8 cellular contexts compared by ENCODE assay signal in genomic region chr19:14383898-14384669, GRCh38. TPM values are rescaled to one million over a fixed set of nuclear protein-coding genes. Genes with fewer than 3 reads are reported as not detected.
DNase-seq lines count a peak whose midpoint lies in the region; FAIRE-seq and TF ChIP-seq lines count a peak whose summit lies in the region.

No MANE protein-coding gene starts in this region.

- no peak for FAIRE-seq in bronchial epithelial cell (lab: Jason Lieb, UNC)

- H3K36me3 ChIP-seq in H7 (replicated peaks; ENCODE audit: control insufficient read depth, insufficient read depth, low read length) (no peaks in the 10 kb centered on the region), bronchial epithelial cell (ENCODE audit: control insufficient read depth, insufficient read depth, low read length) (no peaks in the 10 kb centered on the region), mucosa of stomach (ENCODE audit: control insufficient read depth, insufficient read depth, low read length) (no peaks in the 10 kb centered on the region), urinary bladder (ENCODE audit: insufficient read depth) (no peaks in the 10 kb centered on the region)

- no peak for TF ChIP-seq CTCF in bronchial epithelial cell (IDR thresholded peaks at IDR 0.05; ENCODE audit: insufficient read depth, low read length, severe bottlenecking)

- H3K9ac ChIP-seq in mucosa of stomach (ENCODE audit: low read length): peak overlapping the region; percentile 68

- H3K4me3 ChIP-seq in H7 (ENCODE audit: insufficient read depth, low read depth, low read length): no peak overlapping the region
- H3K4me3 ChIP-seq in bronchial epithelial cell (ENCODE audit: low read depth, low read length): no peak overlapping the region
- peak overlapping the region; percentile 26 for H3K4me3 ChIP-seq in mucosa of stomach (ENCODE audit: low read length)
- peak overlapping the region; percentile 19 for H3K4me3 ChIP-seq in urinary bladder (ENCODE audit: low read depth, low read length)

- no peaks in the 10 kb centered on the region for H3K9me3 ChIP-seq in mucosa of stomach (ENCODE audit: control insufficient read depth, low read length)

- H3K27me3 ChIP-seq in H7 (ENCODE audit: control insufficient read depth, insufficient read depth, low read length) (no peaks in the 10 kb centered on the region), bronchial epithelial cell (ENCODE audit: control insufficient read depth, insufficient read depth, low read length) (no peaks in the 10 kb centered on the region), mucosa of stomach (ENCODE audit: control insufficient read depth, insufficient read depth, low read length) (no peaks in the 10 kb centered on the region)

- peak overlapping the region; percentile 74 for H3K27ac ChIP-seq in urinary bladder (ENCODE audit: low read depth)

- peak; percentile 81 to 87 for DNase-seq in AML-193 (lab: John Stamatoyannopoulos, UW)
- DNase-seq in H7: peak; percentile 46
- DNase-seq in T-helper 1 cell: peak in 4 of 5 donors; percentile 46 to 62 (median 52)
- peak; percentile 40 for DNase-seq in bronchial epithelial cell (ENCODE audit: low read depth)
- no peak for DNase-seq in NCI-H526 (lab: John Stamatoyannopoulos, UW)
- no peak for DNase-seq in 8988T

- 32% methylated on average over 13 of the region's 13 CpGs for WGBS in urinary bladder

- peaks cover 24% of the 10 kb centered on the region for H3K4me1 ChIP-seq in mucosa of stomach (ENCODE audit: control insufficient read depth, insufficient read depth, low read length)
- H3K4me1 ChIP-seq in urinary bladder (ENCODE audit: insufficient read depth): peaks cover 2% of the 10 kb centered on the region

RNA-seq across cellular contexts. Expression of gene ADGRE5, which starts 2.8 kb away (rescaled TPM):
- 5.9 and 6.1 TPM in 2 replicates for total RNA-seq in H7 (2014; rRNA removed; shearing (Covaris generic))
- total RNA-seq in bronchial epithelial cell (2.4 and 3.5 TPM in 2 replicates), urinary bladder (12.5 TPM)
- polyA plus RNA-seq in urinary bladder: 46.1 TPM

RNA-seq across cellular contexts. Expression of gene DDX39A, which starts 35.1 kb away (rescaled TPM):
- total RNA-seq in H7 (2014; rRNA removed; shearing (Covaris generic)): 94.6 and 131 TPM in 2 replicates
- 36.7 and 54.8 TPM in 2 replicates for total RNA-seq in bronchial epithelial cell
- total RNA-seq in urinary bladder: 24.0 TPM
- 52.2 TPM for polyA plus RNA-seq in urinary bladder

RNA-seq across cellular contexts. Expression of gene PKN1, which starts 49.0 kb away (rescaled TPM):
- 108 and 127 TPM in 2 replicates for total RNA-seq in H7 (2014; rRNA removed; shearing (Covaris generic))
- 22.1 and 32.9 TPM in 2 replicates for total RNA-seq in bronchial epithelial cell
- 39.4 TPM for total RNA-seq in urinary bladder
- 94.5 TPM for polyA plus RNA-seq in urinary bladder

Comparison
In these comparisons a context has a peak if more than half of its experiments do, and no peak if none do; other contexts are left out.
1. DNase-seq: peak in AML-193 (2 of 2), H7 (single experiment), T-helper 1 cell (4 of 5) and bronchial epithelial cell (single experiment); none in NCI-H526 (0 of 2) and 8988T (single experiment).
2. H3K4me3 ChIP-seq: peak in mucosa of stomach (single experiment) and urinary bladder (single experiment); none in H7 (single experiment) and bronchial epithelial cell (single experiment).